1 cellular context compared by ENCODE assay signal in genomic region chr7:81812514-81813472, GRCh38.
TF ChIP-seq lines count a peak whose summit lies in the region.

No MANE protein-coding gene starts in this region.

TF ChIP-seq in GM23338, 12 proteins besides CTCF, POLR2A, EP300 and RAD21 (continued from another document):
- TF ChIP-seq ZNF462 (CRISPR knock-in tag; IDR thresholded peaks at IDR 0.05) (no peak), EZH2 (IDR thresholded peaks at IDR 0.05; ENCODE audit: low read depth, unreplicated experiment) (no peak), ZNF114 (CRISPR knock-in tag; IDR thresholded peaks at IDR 0.05) (no peak), EZH2phosphoT487 (IDR thresholded peaks at IDR 0.05; ENCODE audit: unreplicated experiment) (no peak), STAT1 (IDR thresholded peaks at IDR 0.05; ENCODE audit: unreplicated experiment) (no peak), NANOG (IDR thresholded peaks at IDR 0.05; ENCODE audit: borderline replicate concordance) (no peak), ZNF331 (CRISPR knock-in tag; IDR thresholded peaks at IDR 0.05; ENCODE audit: low read depth) (no peak), JUNB (IDR thresholded peaks at IDR 0.05; ENCODE audit: unreplicated experiment) (no peak), REST (IDR thresholded peaks at IDR 0.05; ENCODE audit: unreplicated experiment) (no peak), ETS1 (IDR thresholded peaks at IDR 0.05) (no peak)
